7 cellular contexts compared by ENCODE assay signal in the genomic region with DNA sequence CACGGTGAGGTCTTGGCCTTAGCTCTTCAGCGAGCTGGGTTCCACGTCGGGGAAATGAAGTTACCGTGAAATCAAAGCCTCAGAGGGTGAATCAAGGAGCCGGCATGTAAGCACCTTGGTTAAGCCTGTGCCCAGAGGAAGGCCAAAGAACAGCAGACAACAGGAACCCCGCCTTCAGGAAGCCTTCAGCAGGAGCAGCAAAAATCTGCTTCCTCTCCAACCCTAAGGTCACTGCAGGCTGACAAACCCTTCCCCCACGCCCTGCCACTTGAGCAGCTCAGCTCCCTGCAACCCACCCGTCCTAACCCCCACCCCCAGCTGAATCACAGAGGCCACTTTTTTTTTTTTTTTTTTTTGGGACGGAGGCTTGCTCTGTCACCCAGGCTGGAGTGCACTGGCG.
DNase-seq lines count a peak whose midpoint lies in the region; ATAC-seq lines count a peak whose summit lies in the region.

No MANE protein-coding gene starts in this region.

- no peaks in the 10 kb centered on the region for H3K4me1 ChIP-seq in NT2/D1 (ENCODE audit: insufficient read depth, insufficient read length)

- no peaks in the 10 kb centered on the region for H3K36me3 ChIP-seq in NT2/D1 (ENCODE audit: insufficient read depth, insufficient read length, low read length)

- H3K36me3 Mint-ChIP-seq in activated T-helper 17 cell treated with anti-CD3 and anti-CD28 coated beads, Interleukin-2, amount 50 U/mL, for 72 hours (ENCODE audit: low read depth) = no peaks in the 10 kb centered on the region

- peak overlapping the region; percentile 90 for H3K27ac Mint-ChIP-seq in activated T-helper 17 cell treated with anti-CD3 and anti-CD28 coated beads, Interleukin-2, amount 50 U/mL, for 72 hours
- peak overlapping the region; percentile 92 to 95 for H3K27ac Mint-ChIP-seq in stimulated activated naive CD8-positive, alpha-beta T cell treated with anti-CD3 and anti-CD28 coated beads, Interleukin-15, amount 100 ng/mL, for 72 hours

- ATAC-seq in activated T-helper 17 cell treated with anti-CD3 and anti-CD28 coated beads, Interleukin-2, amount 50 U/mL, for 72 hours (replicated peaks) = peak; percentile 64
- ATAC-seq in left lobe of liver (peak; percentile 76), GM19452 (IDR thresholded peaks at IDR 0.05; ENCODE audit: unreplicated experiment) (no peak)
- ATAC-seq in stimulated activated naive CD8-positive, alpha-beta T cell treated with anti-CD3 and anti-CD28 coated beads, Interleukin-15, amount 100 ng/mL, for 72 hours = peak; percentile 80

- peaks cover 12% of the 10 kb centered on the region for H3K4me1 Mint-ChIP-seq in activated T-helper 17 cell treated with anti-CD3 and anti-CD28 coated beads, Interleukin-2, amount 50 U/mL, for 72 hours
- peaks cover 10% of the 10 kb centered on the region for H3K4me1 Mint-ChIP-seq in stimulated activated naive CD8-positive, alpha-beta T cell treated with anti-CD3 and anti-CD28 coated beads, Interleukin-15, amount 100 ng/mL, for 72 hours

- H3K27me3 ChIP-seq in NT2/D1 (ENCODE audit: insufficient read depth, insufficient read length) = no peaks in the 10 kb centered on the region

- peaks cover 4% of the 10 kb centered on the region; the same call in 1 of the 2 replicates for H3K9me3 ChIP-seq in NT2/D1 (ENCODE audit: insufficient read depth, low read length)

- no peaks in the 10 kb centered on the region for H3K27me3 Mint-ChIP-seq in activated T-helper 17 cell treated with anti-CD3 and anti-CD28 coated beads, Interleukin-2, amount 50 U/mL, for 72 hours
- H3K27me3 Mint-ChIP-seq in stimulated activated naive CD8-positive, alpha-beta T cell treated with anti-CD3 and anti-CD28 coated beads, Interleukin-15, amount 100 ng/mL, for 72 hours = no peaks in the 10 kb centered on the region

- peak overlapping the region; percentile 22 for H3K9ac ChIP-seq in NT2/D1 (ENCODE audit: insufficient read length, low read depth)

- peak; percentile 22 for DNase-seq in NT2/D1 (ENCODE audit: low read depth, low spot score)
- DNase-seq in left lobe of liver (ENCODE audit: low spot score) = no peak
- DNase-seq in stimulated activated naive CD8-positive, alpha-beta T cell treated with anti-CD3 and anti-CD28 coated beads, Interleukin-15, amount 100 ng/mL, for 72 hours = peak; percentile 17 to 18
- DNase-seq in NCI-H1694 treated with DMSO at 0.1 percent for 48 hours (lab: John Stamatoyannopoulos, UW) = no peak
- DNase-seq in NCI-H2227 treated with DMSO at 0.1 percent for 48 hours (lab: John Stamatoyannopoulos, UW) = no peak

- no peaks in the 10 kb centered on the region for H3K9me3 Mint-ChIP-seq in activated T-helper 17 cell treated with anti-CD3 and anti-CD28 coated beads, Interleukin-2, amount 50 U/mL, for 72 hours
- H3K9me3 Mint-ChIP-seq in stimulated activated naive CD8-positive, alpha-beta T cell treated with anti-CD3 and anti-CD28 coated beads, Interleukin-15, amount 100 ng/mL, for 72 hours = no peaks in the 10 kb centered on the region

- H3K4me3 Mint-ChIP-seq in activated T-helper 17 cell treated with anti-CD3 and anti-CD28 coated beads, Interleukin-2, amount 50 U/mL, for 72 hours = peak overlapping the region; percentile 59
- peak overlapping the region; percentile 42 to 73 for H3K4me3 Mint-ChIP-seq in stimulated activated naive CD8-positive, alpha-beta T cell treated with anti-CD3 and anti-CD28 coated beads, Interleukin-15, amount 100 ng/mL, for 72 hours

- H3K4me3 ChIP-seq in NT2/D1 (ENCODE audit: insufficient read length, low read depth) = no peak overlapping the region

Comparison
In these comparisons a context has a peak if more than half of its experiments do, and no peak if none do; other contexts are left out.
1. DNase-seq: peak in NT2/D1 (single experiment) and stimulated activated naive CD8-positive, alpha-beta T cell treated with anti-CD3 and anti-CD28 coated beads, Interleukin-15, amount 100 ng/mL, for 72 hours (2 of 2); none in left lobe of liver (single experiment), NCI-H1694 treated with DMSO at 0.1 percent for 48 hours (single experiment) and NCI-H2227 treated with DMSO at 0.1 percent for 48 hours (single experiment).